ENCODE assay signal across 1 cellular context in the genomic region with DNA sequence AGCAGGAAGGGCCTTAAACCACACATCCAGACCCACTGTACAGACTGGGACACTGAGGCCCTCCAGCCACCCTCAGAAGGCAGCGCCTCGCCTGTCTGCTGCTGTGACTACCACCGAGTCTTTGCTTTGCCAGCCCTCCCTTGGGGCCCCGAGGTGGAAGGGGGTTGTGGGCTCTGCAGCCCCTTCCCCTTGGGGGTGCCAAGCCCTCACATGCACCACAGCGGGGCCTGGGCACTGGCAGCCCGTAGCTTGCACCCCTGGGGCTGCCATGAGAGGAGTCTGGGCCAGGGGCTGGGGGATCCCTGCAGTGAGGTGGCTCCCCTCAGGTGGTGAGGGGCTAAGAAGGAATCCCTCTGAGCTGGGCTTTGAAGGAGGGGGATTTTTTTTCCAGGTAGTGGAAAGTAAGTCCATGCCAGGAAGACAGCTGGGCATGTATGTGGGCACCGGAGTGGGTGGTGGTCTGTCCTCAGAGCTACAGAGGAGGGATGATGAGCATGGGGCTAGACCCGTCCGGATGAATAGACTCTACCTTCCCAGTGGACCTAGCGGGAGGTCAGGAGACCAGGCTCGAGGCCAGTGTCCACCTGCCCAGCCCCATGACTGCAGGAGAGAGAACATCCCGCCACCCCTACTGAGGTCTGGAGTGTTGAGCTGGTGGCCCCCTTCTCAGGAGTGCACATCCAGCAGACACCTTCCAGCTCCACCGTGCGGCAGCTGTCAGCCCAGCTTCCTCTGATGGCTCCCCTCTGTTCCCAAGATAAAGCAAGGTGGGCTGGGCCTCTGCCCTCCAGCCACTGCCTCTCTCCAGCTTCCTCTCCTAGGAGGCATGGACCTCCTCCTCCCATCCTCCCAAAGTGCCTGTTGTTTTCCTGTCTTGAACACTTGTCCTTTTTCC.
TF ChIP-seq lines count a peak whose summit lies in the region.

No MANE protein-coding gene starts in this region.

TF ChIP-seq in WTC11, 78 proteins besides CTCF, POLR2A, EP300 and RAD21 (continued from another document):
- TF ChIP-seq ZNF425 (CRISPR knock-in tag; conservative IDR thresholded peaks at IDR 0.05) = no peak
- no peak for TF ChIP-seq ZNF232 (CRISPR knock-in tag; IDR thresholded peaks at IDR 0.05)
- no peak for TF ChIP-seq GABPB1 (CRISPR knock-in tag; IDR thresholded peaks at IDR 0.05)
- no peak for TF ChIP-seq ZMAT4 (CRISPR knock-in tag; IDR thresholded peaks at IDR 0.05)
- no peak for TF ChIP-seq RELA (CRISPR knock-in tag; IDR thresholded peaks at IDR 0.05; ENCODE audit: borderline replicate concordance)
- TF ChIP-seq, protein P1, sequence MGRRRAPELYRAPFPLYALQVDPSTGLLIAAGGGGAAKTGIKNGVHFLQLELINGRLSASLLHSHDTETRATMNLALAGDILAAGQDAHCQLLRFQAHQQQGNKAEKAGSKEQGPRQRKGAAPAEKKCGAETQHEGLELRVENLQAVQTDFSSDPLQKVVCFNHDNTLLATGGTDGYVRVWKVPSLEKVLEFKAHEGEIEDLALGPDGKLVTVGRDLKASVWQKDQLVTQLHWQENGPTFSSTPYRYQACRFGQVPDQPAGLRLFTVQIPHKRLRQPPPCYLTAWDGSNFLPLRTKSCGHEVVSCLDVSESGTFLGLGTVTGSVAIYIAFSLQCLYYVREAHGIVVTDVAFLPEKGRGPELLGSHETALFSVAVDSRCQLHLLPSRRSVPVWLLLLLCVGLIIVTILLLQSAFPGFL (CRISPR knock-in tag; IDR thresholded peaks at IDR 0.05; ENCODE audit: borderline replicate concordance) = no peak
- TF ChIP-seq ERG (CRISPR knock-in tag; IDR thresholded peaks at IDR 0.05) = no peak
- TF ChIP-seq, protein P2, sequence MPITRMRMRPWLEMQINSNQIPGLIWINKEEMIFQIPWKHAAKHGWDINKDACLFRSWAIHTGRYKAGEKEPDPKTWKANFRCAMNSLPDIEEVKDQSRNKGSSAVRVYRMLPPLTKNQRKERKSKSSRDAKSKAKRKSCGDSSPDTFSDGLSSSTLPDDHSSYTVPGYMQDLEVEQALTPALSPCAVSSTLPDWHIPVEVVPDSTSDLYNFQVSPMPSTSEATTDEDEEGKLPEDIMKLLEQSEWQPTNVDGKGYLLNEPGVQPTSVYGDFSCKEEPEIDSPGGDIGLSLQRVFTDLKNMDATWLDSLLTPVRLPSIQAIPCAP (CRISPR knock-in tag; IDR thresholded peaks at IDR 0.05) = no peak
- TF ChIP-seq NR3C1 (CRISPR knock-in tag; conservative IDR thresholded peaks at IDR 0.05; ENCODE audit: low read depth) = no peak
- no peak for TF ChIP-seq ZNF396 (CRISPR knock-in tag; IDR thresholded peaks at IDR 0.05; ENCODE audit: borderline replicate concordance)
- TF ChIP-seq GRHL2 (CRISPR knock-in tag; IDR thresholded peaks at IDR 0.05; ENCODE audit: insufficient replicate concordance, severe bottlenecking) = no peak
- TF ChIP-seq ZNF317 (CRISPR knock-in tag; IDR thresholded peaks at IDR 0.05; ENCODE audit: borderline replicate concordance, low read depth) = no peak
- TF ChIP-seq JUN (CRISPR knock-in tag; IDR thresholded peaks at IDR 0.05) = no peak
